Comparison of ENCODE assay signal across 18 cellular contexts in genomic region chr16:85324506-85324905, GRCh38.
"Had no signal": no experiment of that assay in that cellular context is flagged by ENCODE, and none has a peak within 500 bp of the region (broad histone marks: within the 10 kb centered on the region; RNA-seq: fewer than 3 reads in every experiment).

No MANE protein-coding gene starts in this region.

- H3K27me3 ChIP-seq: SJCRH30 had no signal

- DNase-seq: Kasumi-1, MM.1S, NCI-H1092 treated with DMSO at 0.1 percent for 48 hours, NCI-H1436, NCI-H187, NCI-H2029 treated with DMSO at 0.1 percent for 48 hours, NCI-H2227 treated with DMSO at 0.1 percent for 48 hours, NCI-H524, NCI-H526 treated with DMSO at 0.1 percent for 48 hours, NCI-H748 treated with DMSO at 0.1 percent for 48 hours, SHP77, SJCRH30 had no signal

- H3K4me3 ChIP-seq: K562, SJCRH30 had no signal

- ATAC-seq: K562, SK-N-SH treated with all-trans-retinoic acid at 6 μM for 48 hours had no signal

- H3K4me2 ChIP-seq: KMS-11 had no signal

- H3K27ac Mint-ChIP-seq: IgD-negative memory B cell had no signal

- H3K4me3 Mint-ChIP-seq: IgD-negative memory B cell had no signal

- H3K9ac ChIP-seq: KMS-11 had no signal

- H3K27ac ChIP-seq: HL-60, KMS-11, RWPE1, SJCRH30 had no signal
